Comparison of ENCODE assay signal across 25 cellular contexts in genomic region chr5:79890119-79890870, GRCh38.
"Had no signal": no experiment of that assay in that cellular context is flagged by ENCODE, and none has a peak within 500 bp of the region (broad histone marks: within the 10 kb centered on the region; RNA-seq: fewer than 3 reads in every experiment).

No MANE protein-coding gene starts in this region.

- H3K27me3 ChIP-seq: neural progenitor cell, uterus had no signal

- DNase-seq: activated B cell treated with CpG ODN at 0.5 μM for 24 hours; activated CD4-positive, alpha-beta T cell treated with anti-CD3 and anti-CD28 coated beads for 36 hours; activated CD4-positive, alpha-beta T cell treated with anti-CD3 and anti-CD28 coated beads, Interleukin-2, amount 50 U/mL, for 4 hours; activated CD8-positive, alpha-beta memory T cell treated with anti-CD3 and anti-CD28 coated beads, Interleukin-2, amount 50 U/mL, for 48 hours; activated naive CD4-positive, alpha-beta T cell treated with Interleukin-2 at 50 U/mL for 16 hours; activated naive CD8-positive, alpha-beta T cell treated with anti-CD3 and anti-CD28 coated beads for 36 hours; activated T-cell treated with anti-CD3 and anti-CD28 coated beads, Interleukin-2, amount 50 U/mL, for 4 hours; cerebellar nuclear complex; effector CD4-positive, alpha-beta T cell; immature natural killer cell; left lung; naive thymus-derived CD8-positive, alpha-beta T cell; psoas muscle; right cardiac atrium; T1000; trophoblast cell; uterus had no signal

- H3K4me3 Mint-ChIP-seq: activated B cell treated with CpG ODN at 0.5 μM for 24 hours; activated CD4-positive, alpha-beta T cell treated with anti-CD3 and anti-CD28 coated beads for 36 hours; activated naive CD8-positive, alpha-beta T cell treated with anti-CD3 and anti-CD28 coated beads for 36 hours; activated T-cell treated with anti-CD3 and anti-CD28 coated beads, Interleukin-2, amount 50 U/mL, for 4 hours; immature natural killer cell; naive thymus-derived CD8-positive, alpha-beta T cell; neural progenitor cell; stimulated activated memory B cell treated with anti-CD40 and anti-IgM and Interleukin-4, amounts not matched to agents 10 μg/mL and 1 μg/mL and 100 μg/mL, for 72 hours; T-helper 1 cell treated with Interleukin-12 subunit alpha and Interleukin-12 subunit beta and Interleukin-4 antibody, amounts not matched to agents 30 μg/mL and 1 μg/mL, for 36 hours had no signal

- H3K9me3 ChIP-seq: breast epithelium, psoas muscle, uterus had no signal

- H3K36me3 Mint-ChIP-seq: activated naive CD8-positive, alpha-beta T cell treated with anti-CD3 and anti-CD28 coated beads for 36 hours; immature natural killer cell; neural progenitor cell; stimulated activated memory B cell treated with anti-CD40 and anti-IgM and Interleukin-4, amounts not matched to agents 10 μg/mL and 1 μg/mL and 100 μg/mL, for 72 hours had no signal

- H3K4me3 ChIP-seq: breast epithelium, hepatocyte, left lung, lung, neural progenitor cell, psoas muscle, skin epidermis, uterus had no signal

- ATAC-seq: activated CD4-positive, alpha-beta T cell treated with anti-CD3 and anti-CD28 coated beads for 36 hours; activated T-cell treated with anti-CD3 and anti-CD28 coated beads, Interleukin-2, amount 50 U/mL, for 4 hours; left lung; naive thymus-derived CD8-positive, alpha-beta T cell; psoas muscle; right cardiac atrium; stimulated activated memory B cell treated with anti-CD40 and anti-IgM and Interleukin-4, amounts not matched to agents 10 μg/mL and 1 μg/mL and 100 μg/mL, for 72 hours had no signal

- H3K9me3 Mint-ChIP-seq: activated naive CD8-positive, alpha-beta T cell treated with anti-CD3 and anti-CD28 coated beads for 36 hours; activated T-cell treated with anti-CD3 and anti-CD28 coated beads, Interleukin-2, amount 50 U/mL, for 4 hours; stimulated activated memory B cell treated with anti-CD40 and anti-IgM and Interleukin-4, amounts not matched to agents 10 μg/mL and 1 μg/mL and 100 μg/mL, for 72 hours had no signal

- H3K4me1 ChIP-seq: breast epithelium, left lung, neural progenitor cell, psoas muscle, uterus had no signal

- H3K36me3 ChIP-seq: breast epithelium, left lung, neural progenitor cell, uterus had no signal

- H2AFZ ChIP-seq: hepatocyte had no signal

- H3K27ac Mint-ChIP-seq: activated B cell treated with CpG ODN at 0.5 μM for 24 hours; activated CD4-positive, alpha-beta T cell treated with anti-CD3 and anti-CD28 coated beads for 36 hours; activated naive CD8-positive, alpha-beta T cell treated with anti-CD3 and anti-CD28 coated beads for 36 hours; activated T-helper 2 cell treated with anti-CD3 and anti-CD28 coated beads, Interferon-gamma antibody, Interleukin-2, Interleukin-4, amounts not matched to agents 10 μg/mL and 5 μg/mL and 100 μg/mL, durations not matched to agents 14 hours and 24 hours and 36 hours; immature natural killer cell; naive thymus-derived CD8-positive, alpha-beta T cell; neural progenitor cell; stimulated activated memory B cell treated with anti-CD40 and anti-IgM and Interleukin-4, amounts not matched to agents 10 μg/mL and 1 μg/mL and 100 μg/mL, for 72 hours; T-helper 1 cell treated with Interleukin-12 subunit alpha and Interleukin-12 subunit beta and Interleukin-4 antibody, amounts not matched to agents 30 μg/mL and 1 μg/mL, for 36 hours had no signal

- H3K27ac ChIP-seq: breast epithelium, hepatocyte, left lung, neural progenitor cell, psoas muscle, skin epidermis, uterus had no signal

- H3K4me2 ChIP-seq: hepatocyte, neural progenitor cell had no signal

- H3K79me2 ChIP-seq: hepatocyte had no signal

- H3K4me1 Mint-ChIP-seq: activated CD4-positive, alpha-beta T cell treated with anti-CD3 and anti-CD28 coated beads for 36 hours; activated naive CD8-positive, alpha-beta T cell treated with anti-CD3 and anti-CD28 coated beads for 36 hours; immature natural killer cell; neural progenitor cell had no signal
